ENCODE assay signal across 34 cellular contexts in the genomic region with DNA sequence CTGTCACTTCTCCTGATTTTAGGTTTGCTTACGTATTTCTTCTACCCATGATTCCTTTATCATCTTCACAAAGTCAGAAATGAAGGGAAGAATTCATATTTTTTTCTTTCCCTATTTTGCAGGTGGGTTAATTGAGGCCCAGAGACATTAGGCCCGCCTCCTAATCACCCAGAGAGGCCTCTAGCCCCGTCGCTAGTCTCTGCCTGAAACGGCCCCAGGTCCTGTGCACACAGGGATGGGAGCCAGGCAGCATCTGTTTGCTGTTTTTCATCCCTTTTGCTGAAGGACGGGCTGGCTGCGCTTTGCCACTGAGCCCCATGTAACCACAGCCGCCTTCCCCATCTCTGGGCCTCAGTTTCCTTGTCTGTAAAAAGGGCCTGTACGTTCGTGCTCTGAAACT.
"Had no signal": no experiment of that assay in that cellular context is flagged by ENCODE, and none has a peak within 500 bp of the region (broad histone marks: within the 10 kb centered on the region; RNA-seq: fewer than 3 reads in every experiment).

No MANE protein-coding gene starts in this region.

- H3K27ac ChIP-seq: KMS-11 had no signal

- H3K9ac ChIP-seq: KMS-11 had no signal

- DNase-seq: Karpas-422, Kasumi-1, MG63, MM.1S, MV-4-11, NCI-H1048, NCI-H1092, NCI-H1092 treated with DMSO at 0.1 percent for 48 hours, NCI-H1105, NCI-H1105 treated with DMSO at 0.1 percent for 48 hours, NCI-H1417, NCI-H1417 treated with DMSO at 0.1 percent for 48 hours, NCI-H1436, NCI-H1436 treated with DMSO at 0.1 percent for 48 hours, NCI-H146, NCI-H1694, NCI-H1694 treated with DMSO at 0.1 percent for 48 hours, NCI-H187, NCI-H187 treated with DMSO at 0.1 percent for 48 hours, NCI-H1930, NCI-H2029, NCI-H2029 treated with DMSO at 0.1 percent for 48 hours, NCI-H2081, NCI-H2081 treated with DMSO at 0.1 percent for 48 hours, NCI-H2107, NCI-H2171, NCI-H2171 treated with DMSO at 0.1 percent for 48 hours, NCI-H2227 treated with DMSO at 0.1 percent for 48 hours, NCI-H226, NCI-H345, NCI-H446, NCI-H446 treated with DMSO at 0.1 percent for 48 hours, NCI-H510A had no signal

- H3K4me2 ChIP-seq: KMS-11 had no signal

- H3K9me3 ChIP-seq: MG63 had no signal

- H3K27me3 ChIP-seq: MG63 had no signal

- H3K4me3 ChIP-seq: MG63 had no signal

- H3K36me3 ChIP-seq: MG63 had no signal
